Comparison of ENCODE assay signal across 1 cellular context in the genomic region with DNA sequence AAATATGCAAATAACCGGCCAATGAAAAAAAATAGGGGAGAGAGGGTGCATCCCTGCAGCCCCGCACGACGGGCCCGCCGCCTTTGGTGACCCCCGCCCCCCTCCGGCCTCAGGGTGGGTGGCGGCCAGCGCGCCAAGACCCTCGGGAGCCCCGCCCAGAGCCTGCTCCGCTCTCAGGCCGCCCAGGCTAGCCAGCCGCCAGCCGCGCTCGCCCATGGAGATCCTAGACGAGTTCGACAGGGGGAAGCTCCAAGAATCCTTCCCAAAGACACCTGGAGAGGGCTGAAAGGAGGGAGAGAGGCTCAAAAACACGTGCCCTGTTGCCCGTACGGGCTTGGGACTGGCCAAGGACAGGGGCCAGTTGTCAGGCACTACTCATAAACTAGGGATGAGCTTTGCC.
TF ChIP-seq lines count a peak whose summit lies in the region.

No MANE protein-coding gene starts in this region.

TF ChIP-seq in WTC11, 78 proteins besides CTCF, POLR2A, EP300 and RAD21:
- TF ChIP-seq, protein P1, sequence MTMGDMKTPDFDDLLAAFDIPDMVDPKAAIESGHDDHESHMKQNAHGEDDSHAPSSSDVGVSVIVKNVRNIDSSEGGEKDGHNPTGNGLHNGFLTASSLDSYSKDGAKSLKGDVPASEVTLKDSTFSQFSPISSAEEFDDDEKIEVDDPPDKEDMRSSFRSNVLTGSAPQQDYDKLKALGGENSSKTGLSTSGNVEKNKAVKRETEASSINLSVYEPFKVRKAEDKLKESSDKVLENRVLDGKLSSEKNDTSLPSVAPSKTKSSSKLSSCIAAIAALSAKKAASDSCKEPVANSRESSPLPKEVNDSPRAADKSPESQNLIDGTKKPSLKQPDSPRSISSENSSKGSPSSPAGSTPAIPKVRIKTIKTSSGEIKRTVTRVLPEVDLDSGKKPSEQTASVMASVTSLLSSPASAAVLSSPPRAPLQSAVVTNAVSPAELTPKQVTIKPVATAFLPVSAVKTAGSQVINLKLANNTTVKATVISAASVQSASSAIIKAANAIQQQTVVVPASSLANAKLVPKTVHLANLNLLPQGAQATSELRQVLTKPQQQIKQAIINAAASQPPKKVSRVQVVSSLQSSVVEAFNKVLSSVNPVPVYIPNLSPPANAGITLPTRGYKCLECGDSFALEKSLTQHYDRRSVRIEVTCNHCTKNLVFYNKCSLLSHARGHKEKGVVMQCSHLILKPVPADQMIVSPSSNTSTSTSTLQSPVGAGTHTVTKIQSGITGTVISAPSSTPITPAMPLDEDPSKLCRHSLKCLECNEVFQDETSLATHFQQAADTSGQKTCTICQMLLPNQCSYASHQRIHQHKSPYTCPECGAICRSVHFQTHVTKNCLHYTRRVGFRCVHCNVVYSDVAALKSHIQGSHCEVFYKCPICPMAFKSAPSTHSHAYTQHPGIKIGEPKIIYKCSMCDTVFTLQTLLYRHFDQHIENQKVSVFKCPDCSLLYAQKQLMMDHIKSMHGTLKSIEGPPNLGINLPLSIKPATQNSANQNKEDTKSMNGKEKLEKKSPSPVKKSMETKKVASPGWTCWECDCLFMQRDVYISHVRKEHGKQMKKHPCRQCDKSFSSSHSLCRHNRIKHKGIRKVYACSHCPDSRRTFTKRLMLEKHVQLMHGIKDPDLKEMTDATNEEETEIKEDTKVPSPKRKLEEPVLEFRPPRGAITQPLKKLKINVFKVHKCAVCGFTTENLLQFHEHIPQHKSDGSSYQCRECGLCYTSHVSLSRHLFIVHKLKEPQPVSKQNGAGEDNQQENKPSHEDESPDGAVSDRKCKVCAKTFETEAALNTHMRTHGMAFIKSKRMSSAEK (CRISPR knock-in tag; IDR thresholded peaks at IDR 0.05; ENCODE audit: borderline replicate concordance), result no peak
- TF ChIP-seq, protein P2, sequence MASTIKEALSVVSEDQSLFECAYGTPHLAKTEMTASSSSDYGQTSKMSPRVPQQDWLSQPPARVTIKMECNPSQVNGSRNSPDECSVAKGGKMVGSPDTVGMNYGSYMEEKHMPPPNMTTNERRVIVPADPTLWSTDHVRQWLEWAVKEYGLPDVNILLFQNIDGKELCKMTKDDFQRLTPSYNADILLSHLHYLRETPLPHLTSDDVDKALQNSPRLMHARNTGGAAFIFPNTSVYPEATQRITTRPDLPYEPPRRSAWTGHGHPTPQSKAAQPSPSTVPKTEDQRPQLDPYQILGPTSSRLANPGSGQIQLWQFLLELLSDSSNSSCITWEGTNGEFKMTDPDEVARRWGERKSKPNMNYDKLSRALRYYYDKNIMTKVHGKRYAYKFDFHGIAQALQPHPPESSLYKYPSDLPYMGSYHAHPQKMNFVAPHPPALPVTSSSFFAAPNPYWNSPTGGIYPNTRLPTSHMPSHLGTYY (CRISPR knock-in tag; IDR thresholded peaks at IDR 0.05), result no peak
- TF ChIP-seq, protein P3, sequence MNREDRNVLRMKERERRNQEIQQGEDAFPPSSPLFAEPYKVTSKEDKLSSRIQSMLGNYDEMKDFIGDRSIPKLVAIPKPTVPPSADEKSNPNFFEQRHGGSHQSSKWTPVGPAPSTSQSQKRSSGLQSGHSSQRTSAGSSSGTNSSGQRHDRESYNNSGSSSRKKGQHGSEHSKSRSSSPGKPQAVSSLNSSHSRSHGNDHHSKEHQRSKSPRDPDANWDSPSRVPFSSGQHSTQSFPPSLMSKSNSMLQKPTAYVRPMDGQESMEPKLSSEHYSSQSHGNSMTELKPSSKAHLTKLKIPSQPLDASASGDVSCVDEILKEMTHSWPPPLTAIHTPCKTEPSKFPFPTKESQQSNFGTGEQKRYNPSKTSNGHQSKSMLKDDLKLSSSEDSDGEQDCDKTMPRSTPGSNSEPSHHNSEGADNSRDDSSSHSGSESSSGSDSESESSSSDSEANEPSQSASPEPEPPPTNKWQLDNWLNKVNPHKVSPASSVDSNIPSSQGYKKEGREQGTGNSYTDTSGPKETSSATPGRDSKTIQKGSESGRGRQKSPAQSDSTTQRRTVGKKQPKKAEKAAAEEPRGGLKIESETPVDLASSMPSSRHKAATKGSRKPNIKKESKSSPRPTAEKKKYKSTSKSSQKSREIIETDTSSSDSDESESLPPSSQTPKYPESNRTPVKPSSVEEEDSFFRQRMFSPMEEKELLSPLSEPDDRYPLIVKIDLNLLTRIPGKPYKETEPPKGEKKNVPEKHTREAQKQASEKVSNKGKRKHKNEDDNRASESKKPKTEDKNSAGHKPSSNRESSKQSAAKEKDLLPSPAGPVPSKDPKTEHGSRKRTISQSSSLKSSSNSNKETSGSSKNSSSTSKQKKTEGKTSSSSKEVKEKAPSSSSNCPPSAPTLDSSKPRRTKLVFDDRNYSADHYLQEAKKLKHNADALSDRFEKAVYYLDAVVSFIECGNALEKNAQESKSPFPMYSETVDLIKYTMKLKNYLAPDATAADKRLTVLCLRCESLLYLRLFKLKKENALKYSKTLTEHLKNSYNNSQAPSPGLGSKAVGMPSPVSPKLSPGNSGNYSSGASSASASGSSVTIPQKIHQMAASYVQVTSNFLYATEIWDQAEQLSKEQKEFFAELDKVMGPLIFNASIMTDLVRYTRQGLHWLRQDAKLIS (CRISPR knock-in tag; IDR thresholded peaks at IDR 0.05; ENCODE audit: borderline replicate concordance), result no peak
- TF ChIP-seq, protein P4, sequence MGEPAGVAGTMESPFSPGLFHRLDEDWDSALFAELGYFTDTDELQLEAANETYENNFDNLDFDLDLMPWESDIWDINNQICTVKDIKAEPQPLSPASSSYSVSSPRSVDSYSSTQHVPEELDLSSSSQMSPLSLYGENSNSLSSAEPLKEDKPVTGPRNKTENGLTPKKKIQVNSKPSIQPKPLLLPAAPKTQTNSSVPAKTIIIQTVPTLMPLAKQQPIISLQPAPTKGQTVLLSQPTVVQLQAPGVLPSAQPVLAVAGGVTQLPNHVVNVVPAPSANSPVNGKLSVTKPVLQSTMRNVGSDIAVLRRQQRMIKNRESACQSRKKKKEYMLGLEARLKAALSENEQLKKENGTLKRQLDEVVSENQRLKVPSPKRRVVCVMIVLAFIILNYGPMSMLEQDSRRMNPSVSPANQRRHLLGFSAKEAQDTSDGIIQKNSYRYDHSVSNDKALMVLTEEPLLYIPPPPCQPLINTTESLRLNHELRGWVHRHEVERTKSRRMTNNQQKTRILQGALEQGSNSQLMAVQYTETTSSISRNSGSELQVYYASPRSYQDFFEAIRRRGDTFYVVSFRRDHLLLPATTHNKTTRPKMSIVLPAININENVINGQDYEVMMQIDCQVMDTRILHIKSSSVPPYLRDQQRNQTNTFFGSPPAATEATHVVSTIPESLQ (CRISPR knock-in tag; IDR thresholded peaks at IDR 0.05), result no peak
- TF ChIP-seq ZNF416 (CRISPR knock-in tag; IDR thresholded peaks at IDR 0.05), result no peak
- TF ChIP-seq, protein P5, sequence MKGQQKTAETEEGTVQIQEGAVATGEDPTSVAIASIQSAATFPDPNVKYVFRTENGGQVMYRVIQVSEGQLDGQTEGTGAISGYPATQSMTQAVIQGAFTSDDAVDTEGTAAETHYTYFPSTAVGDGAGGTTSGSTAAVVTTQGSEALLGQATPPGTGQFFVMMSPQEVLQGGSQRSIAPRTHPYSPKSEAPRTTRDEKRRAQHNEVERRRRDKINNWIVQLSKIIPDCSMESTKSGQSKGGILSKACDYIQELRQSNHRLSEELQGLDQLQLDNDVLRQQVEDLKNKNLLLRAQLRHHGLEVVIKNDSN (CRISPR knock-in tag; IDR thresholded peaks at IDR 0.05), result no peak
- TF ChIP-seq, protein P6, sequence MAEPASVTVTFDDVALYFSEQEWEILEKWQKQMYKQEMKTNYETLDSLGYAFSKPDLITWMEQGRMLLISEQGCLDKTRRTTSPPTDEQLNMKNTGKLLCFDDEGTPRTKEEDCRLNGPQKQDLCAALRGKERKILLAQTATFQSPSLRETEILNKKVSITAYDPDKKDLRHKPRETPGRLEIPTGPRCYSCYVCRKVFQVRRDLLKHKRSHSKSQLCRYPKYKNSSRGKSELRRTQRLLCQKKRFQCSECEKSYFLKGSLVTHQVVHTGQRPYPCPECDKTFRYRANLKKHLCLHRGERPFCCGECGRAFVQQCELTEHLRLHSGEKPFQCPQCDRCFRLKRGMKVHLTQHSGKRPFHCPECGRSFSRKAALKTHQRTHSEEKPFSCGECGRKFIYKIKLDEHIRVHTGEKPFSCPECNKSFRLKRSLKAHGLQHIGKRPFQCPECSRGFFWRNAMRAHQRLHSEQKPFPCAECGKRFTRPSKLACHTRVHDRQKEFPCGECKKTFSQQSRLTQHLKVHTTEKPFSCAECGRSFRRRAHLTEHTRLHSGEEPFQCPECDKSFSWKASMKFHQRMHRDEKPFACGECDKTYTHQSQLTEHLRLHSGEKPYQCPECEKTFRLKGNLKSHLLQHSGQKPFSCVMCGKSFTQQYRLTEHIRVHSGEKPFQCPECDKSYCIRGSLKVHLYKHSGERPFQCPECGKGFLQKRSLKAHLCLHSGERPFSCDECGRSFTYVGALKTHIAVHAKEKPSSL (CRISPR knock-in tag; conservative IDR thresholded peaks at IDR 0.05), result no peak
- no peak for TF ChIP-seq CBFB (CRISPR knock-in tag; IDR thresholded peaks at IDR 0.05; ENCODE audit: low read depth)
- TF ChIP-seq, protein P7, sequence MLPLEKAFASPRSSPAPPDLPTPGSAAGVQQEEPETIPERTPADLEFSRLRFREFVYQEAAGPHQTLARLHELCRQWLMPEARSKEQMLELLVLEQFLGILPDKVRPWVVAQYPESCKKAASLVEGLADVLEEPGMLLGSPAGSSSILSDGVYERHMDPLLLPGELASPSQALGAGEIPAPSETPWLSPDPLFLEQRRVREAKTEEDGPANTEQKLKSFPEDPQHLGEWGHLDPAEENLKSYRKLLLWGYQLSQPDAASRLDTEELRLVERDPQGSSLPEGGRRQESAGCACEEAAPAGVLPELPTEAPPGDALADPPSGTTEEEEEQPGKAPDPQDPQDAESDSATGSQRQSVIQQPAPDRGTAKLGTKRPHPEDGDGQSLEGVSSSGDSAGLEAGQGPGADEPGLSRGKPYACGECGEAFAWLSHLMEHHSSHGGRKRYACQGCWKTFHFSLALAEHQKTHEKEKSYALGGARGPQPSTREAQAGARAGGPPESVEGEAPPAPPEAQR (CRISPR knock-in tag; IDR thresholded peaks at IDR 0.05), result no peak
- no peak for TF ChIP-seq ZNF219 (CRISPR knock-in tag; IDR thresholded peaks at IDR 0.05; ENCODE audit: borderline replicate concordance)
- TF ChIP-seq ETV6 (CRISPR knock-in tag; IDR thresholded peaks at IDR 0.05), result no peak
- TF ChIP-seq, protein P8, sequence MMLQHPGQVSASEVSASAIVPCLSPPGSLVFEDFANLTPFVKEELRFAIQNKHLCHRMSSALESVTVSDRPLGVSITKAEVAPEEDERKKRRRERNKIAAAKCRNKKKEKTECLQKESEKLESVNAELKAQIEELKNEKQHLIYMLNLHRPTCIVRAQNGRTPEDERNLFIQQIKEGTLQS (CRISPR knock-in tag; conservative IDR thresholded peaks at IDR 0.05), result no peak
- TF ChIP-seq, protein P9, sequence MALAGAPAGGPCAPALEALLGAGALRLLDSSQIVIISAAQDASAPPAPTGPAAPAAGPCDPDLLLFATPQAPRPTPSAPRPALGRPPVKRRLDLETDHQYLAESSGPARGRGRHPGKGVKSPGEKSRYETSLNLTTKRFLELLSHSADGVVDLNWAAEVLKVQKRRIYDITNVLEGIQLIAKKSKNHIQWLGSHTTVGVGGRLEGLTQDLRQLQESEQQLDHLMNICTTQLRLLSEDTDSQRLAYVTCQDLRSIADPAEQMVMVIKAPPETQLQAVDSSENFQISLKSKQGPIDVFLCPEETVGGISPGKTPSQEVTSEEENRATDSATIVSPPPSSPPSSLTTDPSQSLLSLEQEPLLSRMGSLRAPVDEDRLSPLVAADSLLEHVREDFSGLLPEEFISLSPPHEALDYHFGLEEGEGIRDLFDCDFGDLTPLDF (CRISPR knock-in tag; IDR thresholded peaks at IDR 0.05), result no peak
